ENCODE assay signal across 10 cellular contexts in the genomic region with DNA sequence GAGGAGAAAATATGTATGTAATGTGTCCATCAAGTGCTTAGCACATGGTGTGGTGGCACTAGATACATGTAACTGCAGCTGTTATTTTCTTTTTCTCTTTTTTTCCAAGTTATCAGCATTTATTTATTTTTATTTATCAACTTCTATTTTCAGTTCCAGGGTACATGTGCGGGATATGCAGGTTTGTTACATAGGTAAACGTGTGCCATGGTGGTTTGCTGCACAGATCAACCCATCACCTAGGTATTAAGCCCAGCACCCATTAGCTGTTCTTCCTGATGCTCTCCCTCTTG. TPM values are rescaled to one million over a fixed set of nuclear protein-coding genes. Genes with fewer than 3 reads are reported as not detected.
A peak's percentile ranks its signal among the peaks of the same experiment; 100 is the strongest.
DNase-seq lines count a peak whose midpoint lies in the region; ATAC-seq and TF ChIP-seq lines count a peak whose summit lies in the region.
"Not testable (repeated sequence)": the region's sequence is repeated elsewhere in the genome, so short reads cannot be mapped to it uniquely, and the experiment has no call there.
"Had no signal": no experiment of that assay in that cellular context is flagged by ENCODE, and none has a peak within 500 bp of the region (broad histone marks: within the 10 kb centered on the region; RNA-seq: fewer than 3 reads in every experiment).

No MANE protein-coding gene starts in this region.

- peak overlapping the region; percentile 66 for H3K27ac ChIP-seq in 22Rv1
- not testable (repeated sequence) for H3K27ac ChIP-seq in RWPE1, colonic mucosa
- peak overlapping the region; percentile 81 for H3K27ac ChIP-seq in left ventricle myocardium inferior (replicated peaks)

- H3K27me3 ChIP-seq in Caco-2 (replicated peaks; ENCODE audit: control insufficient read depth, insufficient read depth, low read length); colonic mucosa; left ventricle myocardium inferior (ENCODE audit: low read depth): not testable (repeated sequence)

- H3K9ac ChIP-seq in colonic mucosa (ENCODE audit: low read depth in 2 of 2, low read length in 2 of 2) = not testable (repeated sequence)

- intact Hi-C loops in Caco-2 (cut with micrococcal nuclease; ENCODE audit: unreplicated experiment) = loop anchor here (1.0 to 5.0 kb wide), 3 partner anchors 52 to 132 kb away; no protein-coding TSS in a partner anchor
- intact Hi-C loops in colonic mucosa (cut with DNase I) = loop anchor here (10.0 kb wide), 1 partner anchor 111 kb away; no protein-coding TSS in a partner anchor
- intact Hi-C loops in left ventricle myocardium inferior (cut with micrococcal nuclease); mucosa of descending colon (cut with DNase I, micrococcal nuclease): not testable (repeated sequence)

- DNase-seq in Caco-2; RWPE1 (ENCODE audit: low spot score); activated CD8-positive, alpha-beta memory T cell treated with anti-CD3 and anti-CD28 coated beads, Interleukin-2, amount 10 ng/mL, durations not matched to agents 7 days and 5 days; colonic mucosa; left ventricle myocardium inferior; mucosa of descending colon: not testable (repeated sequence)

- POLR2A ChIA-PET in Caco-2 (lab: Charles Lee); RWPE1 (lab: Yijun Ruan, JAX; ENCODE audit: low non-redundant PET): not testable (repeated sequence)

- H3K4me1 Mint-ChIP-seq in Caco-2 (ENCODE audit: low read depth, unreplicated experiment) = not testable (repeated sequence)
- peaks cover 11% of the 10 kb centered on the region for H3K4me1 Mint-ChIP-seq in activated CD8-positive, alpha-beta memory T cell treated with anti-CD3 and anti-CD28 coated beads, Interleukin-2, amount 10 ng/mL, durations not matched to agents 7 days and 5 days

- TF ChIP-seq CTCF in 22Rv1 (IDR thresholded peaks at IDR 0.05) = peak; percentile 62
- not testable (repeated sequence) for TF ChIP-seq CTCF in Caco-2 (IDR thresholded peaks at IDR 0.05; ENCODE audit: insufficient read depth in 1 of 2, low read depth in 1 of 2, low read length in 1 of 2, severe bottlenecking in 1 of 2, unreplicated experiment in 1 of 2); left ventricle myocardium inferior (IDR thresholded peaks at IDR 0.05; ENCODE audit: borderline replicate concordance)
- TF ChIP-seq CTCF in LNCAP (IDR thresholded peaks at IDR 0.05) = peak; percentile 9; the same call in 1 of the 2 replicates
- TF ChIP-seq CTCF in RWPE1 (conservative IDR thresholded peaks at IDR 0.05; ENCODE audit: low read depth) = 0 out of 2 replicates have a peak, but pooled peaks have one; percentile 4
- TF ChIP-seq CTCF in colonic mucosa (IDR thresholded peaks at IDR 0.05) = peak; percentile 30
- peak; percentile 5 for TF ChIP-seq CTCF in mucosa of descending colon (IDR thresholded peaks at IDR 0.05)

- BruUV-seq in Caco-2 (replicated peaks; lab: Mats Ljungman, UMichigan) = not testable (repeated sequence)

- ATAC-seq in activated CD8-positive, alpha-beta memory T cell treated with anti-CD3 and anti-CD28 coated beads, Interleukin-2, amount 10 ng/mL, durations not matched to agents 7 days and 5 days; mucosa of descending colon: not testable (repeated sequence)

- H3K4me3 ChIP-seq in Caco-2 (ENCODE audit: low read depth, low read length); colonic mucosa; left ventricle myocardium inferior; mucosa of descending colon: not testable (repeated sequence)

- H3K27me3 Mint-ChIP-seq in Caco-2 (ENCODE audit: insufficient read depth, unreplicated experiment) = not testable (repeated sequence)
- H3K27me3 Mint-ChIP-seq in activated CD8-positive, alpha-beta memory T cell treated with anti-CD3 and anti-CD28 coated beads, Interleukin-2, amount 10 ng/mL, durations not matched to agents 7 days and 5 days = peaks cover 13% of the 10 kb centered on the region

- H3K4me3 Mint-ChIP-seq in Caco-2 (ENCODE audit: unreplicated experiment) = peak overlapping the region; percentile 6
- peak overlapping the region; percentile 27 for H3K4me3 Mint-ChIP-seq in activated CD8-positive, alpha-beta memory T cell treated with anti-CD3 and anti-CD28 coated beads, Interleukin-2, amount 10 ng/mL, durations not matched to agents 7 days and 5 days

- H3K9me3 Mint-ChIP-seq in Caco-2 (ENCODE audit: unreplicated experiment); activated CD8-positive, alpha-beta memory T cell treated with anti-CD3 and anti-CD28 coated beads, Interleukin-2, amount 10 ng/mL, durations not matched to agents 7 days and 5 days (ENCODE audit: low read depth): not testable (repeated sequence)

- not testable (repeated sequence) for H3K27ac Mint-ChIP-seq in Caco-2 (ENCODE audit: unreplicated experiment)
- H3K27ac Mint-ChIP-seq in activated CD8-positive, alpha-beta memory T cell treated with anti-CD3 and anti-CD28 coated beads, Interleukin-2, amount 10 ng/mL, durations not matched to agents 7 days and 5 days = peak overlapping the region; percentile 50

- not testable (repeated sequence) for H3K9me3 ChIP-seq in Caco-2, colonic mucosa, mucosa of descending colon
- H3K9me3 ChIP-seq in left ventricle myocardium inferior (replicated peaks) = peaks cover 16% of the 10 kb centered on the region

- H3K36me3 ChIP-seq in Caco-2 (ENCODE audit: control insufficient read depth, insufficient read depth, low read length); colonic mucosa; left ventricle myocardium inferior; mucosa of descending colon (ENCODE audit: low read depth): not testable (repeated sequence)

- CTCF ChIA-PET in Caco-2 (lab: Charles Lee) (interaction anchor here (0.7 to 2.0 kb wide), 18 partner anchors 11 to 145 kb away, joined by 3 to 18 read pairs (median 4); a partner anchor contains a TSS), RWPE1 (lab: Yijun Ruan, JAX) (interaction anchor here (0.5 to 1.9 kb wide), 13 partner anchors 19 to 1521 kb away, joined by 3 to 12 read pairs (median 4); no protein-coding TSS in a partner anchor)
- CTCF ChIA-PET in activated CD8-positive, alpha-beta memory T cell treated with anti-CD3 and anti-CD28 coated beads, Interleukin-2, amount 10 ng/mL, durations not matched to agents 7 days and 5 days (lab: Charles Lee) = interaction anchor here (0.8 to 3.1 kb wide), 39 partner anchors 8 to 490 kb away, joined by 3 to 19 read pairs (median 4); a partner anchor contains a TSS

- not testable (repeated sequence) for H3K4me1 ChIP-seq in Caco-2; colonic mucosa; mucosa of descending colon (ENCODE audit: low read depth)
- H3K4me1 ChIP-seq in left ventricle myocardium inferior = peaks cover 13% of the 10 kb centered on the region

- not testable (repeated sequence) for H3K36me3 Mint-ChIP-seq in Caco-2 (ENCODE audit: insufficient read depth, unreplicated experiment); activated CD8-positive, alpha-beta memory T cell treated with anti-CD3 and anti-CD28 coated beads, Interleukin-2, amount 10 ng/mL, durations not matched to agents 7 days and 5 days

RNA-seq across cellular contexts. Expression of a gene that starts 47.9 kb away (rescaled TPM):
- 0.09 TPM in 1 of 2 replicates, not detected in the other for total RNA-seq in Caco-2 (2022)
- not detected for total RNA-seq in activated CD8-positive, alpha-beta memory T cell treated with anti-CD3 and anti-CD28 coated beads, Interleukin-2, amount 10 ng/mL, durations not matched to agents 7 days and 5 days
- total RNA-seq in colonic mucosa = under 1 TPM; 0.07 to 0.08 TPM
- total RNA-seq in left ventricle myocardium inferior = not detected
- total RNA-seq in mucosa of descending colon = under 1 TPM in 2 of 3 donors, not detected in 1; 0.12 to 0.73 TPM
- total RNA-seq: CD8-positive, alpha-beta T cell; HT1080 had no signal
